ENCODE assay signal across 8 cellular contexts in the genomic region with DNA sequence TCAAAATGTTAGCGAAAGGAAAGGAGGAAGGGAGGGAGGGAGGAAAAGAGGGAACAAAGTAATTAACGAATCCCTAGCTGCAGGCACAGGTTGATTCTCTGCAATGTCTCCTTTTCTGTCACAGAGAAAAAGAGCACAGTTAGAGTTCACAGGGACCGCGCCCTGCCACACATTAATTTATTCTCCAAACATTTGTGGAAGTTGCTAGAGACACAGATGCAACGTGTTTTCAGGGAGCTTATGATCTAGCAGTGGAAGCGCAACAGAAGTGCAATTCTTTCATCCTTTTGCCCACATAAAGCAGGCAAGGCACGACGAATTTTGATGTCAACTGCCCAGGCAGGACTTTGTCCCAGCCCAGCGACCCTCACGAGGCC.
DNase-seq lines count a peak whose midpoint lies in the region; ATAC-seq and TF ChIP-seq lines count a peak whose summit lies in the region.

No MANE protein-coding gene starts in this region.

- CTCF ChIA-PET in CD4-positive, alpha-beta T cell (lab: Charles Lee), result no interaction called here

- H3K36me3 ChIP-seq in KMS-11 (ENCODE audit: insufficient read depth) (no peaks in the 10 kb centered on the region), duodenal mucosa (ENCODE audit: control insufficient read depth in 1 of 2, insufficient read depth in 2 of 2, low read length in 2 of 2) (no peaks in the 10 kb centered on the region)

- H3K27me3 ChIP-seq in CD4-positive, alpha-beta T cell (ENCODE audit: control insufficient read depth, insufficient read depth, low read length), result no peaks in the 10 kb centered on the region
- H3K27me3 ChIP-seq in KMS-11 (ENCODE audit: insufficient read depth, low read depth) (no peaks in the 10 kb centered on the region), duodenal mucosa (ENCODE audit: control insufficient read depth in 1 of 2, insufficient read depth in 2 of 2, low read length in 2 of 2) (no peaks in the 10 kb centered on the region)

- no peaks in the 10 kb centered on the region for H3K9me3 Mint-ChIP-seq in CD4-positive, alpha-beta T cell
- no peaks in the 10 kb centered on the region for H3K9me3 Mint-ChIP-seq in neural crest cell

- H3K4me1 ChIP-seq in KMS-11 (ENCODE audit: low read depth, poor library complexity, severe bottlenecking) (peaks cover 21% of the 10 kb centered on the region), duodenal mucosa (ENCODE audit: control insufficient read depth in 1 of 2, insufficient read depth in 2 of 2, low read length in 2 of 2) (peaks cover 21 to 23% of the 10 kb centered on the region in 2 donors)

- H2AFZ ChIP-seq in KMS-11 (ENCODE audit: low read depth), result peak overlapping the region; percentile 84

- no peak for ATAC-seq in CD4-positive, alpha-beta T cell (ENCODE audit: poor library complexity)

- H4K20me1 ChIP-seq in KMS-11 (ENCODE audit: insufficient read depth), result no peaks in the 10 kb centered on the region

- peaks cover 50% of the 10 kb centered on the region for H3K4me1 Mint-ChIP-seq in CD4-positive, alpha-beta T cell (ENCODE audit: low read depth)
- peaks cover 49% of the 10 kb centered on the region for H3K4me1 Mint-ChIP-seq in neural crest cell

- no peak for DNase-seq in CD4-positive, alpha-beta T cell
- no peak for DNase-seq in neural crest cell (ENCODE audit: low read depth, low spot score)
- DNase-seq in glomerular visceral epithelial cell (ENCODE audit: extremely low spot score), result no peak
- no peak for DNase-seq in NCI-H1092 treated with DMSO at 0.1 percent for 48 hours (lab: John Stamatoyannopoulos, UW)
- DNase-seq in activated effector memory CD4-positive, alpha-beta T cell treated with anti-CD3 and anti-CD28 coated beads, Interleukin-2, amount 50 U/mL, for 16 hours, result no peak
- no peak for DNase-seq in NCI-H526 treated with DMSO at 0.1 percent for 48 hours (lab: John Stamatoyannopoulos, UW)

- peak overlapping the region; percentile 84 for H3K4me3 Mint-ChIP-seq in CD4-positive, alpha-beta T cell
- H3K4me3 Mint-ChIP-seq in neural crest cell, result peak overlapping the region; percentile 47

- no peaks in the 10 kb centered on the region for H3K27me3 Mint-ChIP-seq in CD4-positive, alpha-beta T cell
- H3K27me3 Mint-ChIP-seq in neural crest cell (ENCODE audit: low read depth), result no peaks in the 10 kb centered on the region

- no peak overlapping the region for H3K27ac ChIP-seq in CD4-positive, alpha-beta T cell (ENCODE audit: low read depth, low read length)
- no peak overlapping the region for H3K27ac ChIP-seq in KMS-11
- H3K27ac ChIP-seq in duodenal mucosa (ENCODE audit: low read depth, low read length), result peak overlapping the region; percentile 57

- H3K9ac ChIP-seq in KMS-11, result peak overlapping the region; percentile 85; the same call in 1 of the 2 replicates
- peak overlapping the region in 1 of 2 donors; percentile 42 for H3K9ac ChIP-seq in duodenal mucosa (ENCODE audit: low read depth in 1 of 2, low read length in 2 of 2)

- no peaks in the 10 kb centered on the region for H3K9me3 ChIP-seq in CD4-positive, alpha-beta T cell (ENCODE audit: control insufficient read depth, low read length)
- no peaks in the 10 kb centered on the region for H3K9me3 ChIP-seq in duodenal mucosa (ENCODE audit: control insufficient read depth in 1 of 2, low read length in 2 of 2)

- intact Hi-C loops in CD4-positive, alpha-beta T cell (cut with DNase I, micrococcal nuclease), result loop anchor here in 1 of 2 experiments (2.0 to 5.0 kb wide), 4 partner anchors 98 to 624 kb away; partner anchors contain the start of gene ZEB1

- H3K27ac Mint-ChIP-seq in CD4-positive, alpha-beta T cell, result peak overlapping the region; percentile 86
- H3K27ac Mint-ChIP-seq in neural crest cell (ENCODE audit: unreplicated experiment), result peak overlapping the region; percentile 72

- POLR2A ChIA-PET in CD4-positive, alpha-beta T cell (lab: Charles Lee), result interaction anchor here (2.0 to 2.4 kb wide), 3 partner anchors 101 to 349 kb away, joined by 5 to 16 read pairs (median 7); partner anchors contain the start of gene ZNF438

- H3K4me3 ChIP-seq in KMS-11 (IDR thresholded peaks at IDR 0.05; ENCODE audit: insufficient read depth, low read depth, low read length) (no peak overlapping the region), duodenal mucosa (ENCODE audit: low read depth in 1 of 2, low read length in 2 of 2) (peak overlapping the region; percentile 38 to 67)

- peak overlapping the region; percentile 98 for H3K4me2 ChIP-seq in KMS-11

- no peaks in the 10 kb centered on the region for H3K36me3 Mint-ChIP-seq in CD4-positive, alpha-beta T cell (ENCODE audit: low read depth)
- H3K36me3 Mint-ChIP-seq in neural crest cell (ENCODE audit: low read depth), result no peaks in the 10 kb centered on the region

- H3K79me2 ChIP-seq in KMS-11 (ENCODE audit: insufficient read depth, low read depth), result no peaks in the 10 kb centered on the region

- TF ChIP-seq CTCF in CD4-positive, alpha-beta T cell (IDR thresholded peaks at IDR 0.05), result no peak
- TF ChIP-seq CTCF in KMS-11 (conservative IDR thresholded peaks at IDR 0.05; ENCODE audit: low read depth, low read length), result no peak
- no peak for TF ChIP-seq CTCF in neural crest cell (conservative IDR thresholded peaks at IDR 0.05)
